In genomic region chr1:115632251-115633026, GRCh38 we compare ENCODE assay signal across 19 cellular contexts. TPM values are rescaled to one million over a fixed set of nuclear protein-coding genes. Genes with fewer than 3 reads are reported as not detected.
DNase-seq lines count a peak whose midpoint lies in the region; FAIRE-seq and TF ChIP-seq lines count a peak whose summit lies in the region.
"Had no signal": no experiment of that assay in that cellular context is flagged by ENCODE, and none has a peak within 500 bp of the region (broad histone marks: within the 10 kb centered on the region; RNA-seq: fewer than 3 reads in every experiment).

No MANE protein-coding gene starts in this region.

- CTCF ChIA-PET in H1 (lab: Charles Lee; ENCODE audit: partially characterized antibody) = interaction anchor here (0.7 to 1.8 kb wide), 5 partner anchors 8 to 349 kb away, joined by 3 to 5 read pairs (median 3); no protein-coding TSS in a partner anchor

- H3K79me2 ChIP-seq in H1 (ENCODE audit: control insufficient read depth in 1 of 2, insufficient read depth in 2 of 2, low read length in 2 of 2) = no peaks in the 10 kb centered on the region

- H4K91ac ChIP-seq in H1 (replicated peaks; ENCODE audit: insufficient read length, low read length) = no peak overlapping the region

- H3K27me3 ChIP-seq in H7 (ENCODE audit: control insufficient read depth, insufficient read depth, low read length) (no peaks in the 10 kb centered on the region), HUES64 (ENCODE audit: insufficient read depth, low read length) (no peaks in the 10 kb centered on the region), H1 (replicated peaks in 1 of 4; ENCODE audit: control insufficient read depth in 3 of 4, extremely low read depth in 1 of 4, insufficient read depth in 3 of 4, low read length in 3 of 4) (no peaks in the 10 kb centered on the region; a peak in 1 of 7 replicates), iPS-18a (ENCODE audit: control insufficient read depth, insufficient read depth, low read length) (no peaks in the 10 kb centered on the region), small intestine (ENCODE audit: control insufficient read depth in 2 of 2, insufficient read depth in 2 of 2, low read length in 2 of 2) (no peaks in the 10 kb centered on the region)
- H3K27me3 ChIP-seq: BLaER1 had no signal

- H3K4me3 ChIP-seq in H7 (ENCODE audit: insufficient read depth, low read depth, low read length) (no peak overlapping the region), HUES64 (ENCODE audit: low read length) (no peak overlapping the region), H1 (ENCODE audit: extremely low read depth in 1 of 4, insufficient read depth in 2 of 4, low read depth in 3 of 4, low read length in 4 of 4) (no peak overlapping the region; a peak in 1 of 8 replicates), iPS-18a (ENCODE audit: low read length) (no peak overlapping the region), small intestine (ENCODE audit: low read depth in 1 of 2, low read length in 2 of 2) (no peak overlapping the region)
- H3K4me3 ChIP-seq: BLaER1 had no signal

- H2AFZ ChIP-seq in H1 (ENCODE audit: low read length) = no peak overlapping the region

- no peak overlapping the region for H3K23ac ChIP-seq in H1 (ENCODE audit: insufficient read length)

- no peak overlapping the region for H4K8ac ChIP-seq in H1 (ENCODE audit: extremely low read depth, insufficient read depth, low read length)

- TF ChIP-seq RAD21 in H1 (IDR thresholded peaks at IDR 0.05 in 1 of 2, conservative IDR thresholded peaks at IDR 0.05 in 1 of 2; ENCODE audit: low read depth in 2 of 2, low read length in 2 of 2) = no peak

- H2BK120ac ChIP-seq in H1 (replicated peaks; ENCODE audit: low read depth, low read length) = peak overlapping the region; percentile 86

- peak overlapping the region; percentile 32; the same call in 1 of the 2 replicates for H2BK5ac ChIP-seq in H1 (ENCODE audit: low read depth, low read length)

- peak overlapping the region; percentile 42 for H3K4ac ChIP-seq in H1 (replicated peaks; ENCODE audit: insufficient read length, low read depth, low read length)

- H3K23me2 ChIP-seq in H1 (ENCODE audit: low read depth, low read length) = no peaks in the 10 kb centered on the region

- no peak for TF ChIP-seq POLR2A in H1 (IDR thresholded peaks at IDR 0.05; ENCODE audit: control extremely low read depth in 1 of 2, low read depth in 2 of 2, low read length in 2 of 2)

- no peak overlapping the region for H4K5ac ChIP-seq in H1 (ENCODE audit: insufficient read length, low read depth, low read length)

- H3K27ac ChIP-seq in HUES64 (ENCODE audit: low read depth, low read length) (peak overlapping the region; percentile 74), H1 (ENCODE audit: low read depth, low read length) (peak overlapping the region; percentile 67), iPS-18a (ENCODE audit: low read length) (peak overlapping the region; percentile 84), small intestine (ENCODE audit: low read depth in 1 of 2, low read length in 1 of 2) (no peak overlapping the region)
- H3K27ac ChIP-seq: BLaER1 had no signal

- H3K36me3 ChIP-seq in H7 (replicated peaks; ENCODE audit: control insufficient read depth, insufficient read depth, low read length) (no peaks in the 10 kb centered on the region), HUES64 (ENCODE audit: insufficient read depth, low read length) (no peaks in the 10 kb centered on the region), H1 (ENCODE audit: control insufficient read depth in 2 of 4, insufficient read depth in 4 of 4, low read length in 3 of 4) (no peaks in the 10 kb centered on the region), iPS-18a (ENCODE audit: control insufficient read depth, low read depth, low read length) (no peaks in the 10 kb centered on the region), small intestine (ENCODE audit: control insufficient read depth in 2 of 2, insufficient read depth in 2 of 2, low read length in 2 of 2) (no peaks in the 10 kb centered on the region)
- H3K36me3 ChIP-seq: BLaER1 had no signal

- H3K79me1 ChIP-seq in H1 (ENCODE audit: low read depth, low read length) = no peaks in the 10 kb centered on the region

- peak; percentile 56 for DNase-seq in H7
- DNase-seq in H1 (ENCODE audit: low read depth in 1 of 2, low spot score in 2 of 2) = no peak
- DNase-seq in NCI-H2171 treated with DMSO at 0.1 percent for 48 hours (lab: John Stamatoyannopoulos, UW) = no peak
- no peak for DNase-seq in small intestine
- DNase-seq in amygdala (lab: John Stamatoyannopoulos, UW) = no peak
- no peak for DNase-seq in NCI-H146 treated with DMSO at 0.1 percent for 48 hours (lab: John Stamatoyannopoulos, UW; ENCODE audit: unreplicated experiment)
- DNase-seq: 8988T; CD4-positive, alpha-beta memory T cell; DMS153; DMS79; GDM1; GOT3; HCEC 1CT had no signal

- no peak for TF ChIP-seq CTCF in H1 (IDR thresholded peaks at IDR 0.05; ENCODE audit: control extremely low read depth in 1 of 3, insufficient read depth in 1 of 3, low read depth in 1 of 3, low read length in 3 of 3)

- H3K18ac ChIP-seq in H1 (ENCODE audit: extremely low read depth, low read length) = peak overlapping the region; percentile 43; the same call in 1 of the 2 replicates

- H3K56ac ChIP-seq in H1 (replicated peaks; ENCODE audit: insufficient read length, low read depth, low read length) = no peak overlapping the region

- H2AK5ac ChIP-seq in H1 (ENCODE audit: low read depth, low read length) = no peak overlapping the region

- H2BK12ac ChIP-seq in H1 (ENCODE audit: low read depth, low read length) = peak overlapping the region; percentile 12; the same call in 1 of the 2 replicates

- 71% methylated on average over 3 of the region's 4 CpGs for WGBS in HUES64
- 83% methylated on average over 4 of the region's 4 CpGs; no CpG with 5 or more reads in 1 of the 2 experiments for WGBS in H1 (ENCODE audit: extremely low coverage in 1 of 2, insufficient coverage in 1 of 2, insufficient read length in 1 of 2, insufficient replicate concordance in 2 of 2, low coverage in 1 of 2, low lambda C conversion rate in 2 of 2, missing lambda C conversion rate in 1 of 2), 2 experiments
- WGBS in small intestine, 3 donors = 75 to 88% (median 84%) methylated on average over 4 of the region's 4 CpGs

- H3K9me3 ChIP-seq in HUES64 (ENCODE audit: insufficient read depth, low read depth, low read length) (no peaks in the 10 kb centered on the region), H1 (ENCODE audit: insufficient read depth in 2 of 2, low read depth in 1 of 2, low read length in 1 of 2) (0 out of 4 replicates have a peak, but pooled peaks cover 0 to 3% of the 10 kb centered on the region in 2 experiments), iPS-18a (ENCODE audit: control insufficient read depth, low read depth, low read length) (no peaks in the 10 kb centered on the region), small intestine (ENCODE audit: control insufficient read depth, low read depth) (no peaks in the 10 kb centered on the region)
- H3K9me3 ChIP-seq: BLaER1 had no signal

- peak overlapping the region; percentile 52 for H2BK20ac ChIP-seq in H1 (ENCODE audit: low read length)

- no peak overlapping the region for H2BK15ac ChIP-seq in H1 (ENCODE audit: low read length)

- peaks cover 25% of the 10 kb centered on the region for H3K4me1 ChIP-seq in HUES64 (ENCODE audit: insufficient read depth, low read length)
- peaks cover 4 to 11% (median 6%) of the 10 kb centered on the region in 4 experiments; a peak in 5 of 7 replicates for H3K4me1 ChIP-seq in H1 (replicated peaks in 1 of 4; ENCODE audit: control insufficient read depth in 3 of 4, insufficient read depth in 4 of 4, low read length in 3 of 4)
- peaks cover 30% of the 10 kb centered on the region for H3K4me1 ChIP-seq in iPS-18a (ENCODE audit: control insufficient read depth, low read depth, low read length)
- no peaks in the 10 kb centered on the region for H3K4me1 ChIP-seq in small intestine (ENCODE audit: control insufficient read depth in 2 of 2, insufficient read depth in 1 of 2, low read depth in 1 of 2, low read length in 1 of 2)
- H3K4me1 ChIP-seq: BLaER1 had no signal

- H4K20me1 ChIP-seq in H1 (replicated peaks in 1 of 2; ENCODE audit: control insufficient read depth in 1 of 2, insufficient read depth in 2 of 2, low read length in 2 of 2) = no peaks in the 10 kb centered on the region
- H4K20me1 ChIP-seq: BLaER1 had no signal

- H3K9ac ChIP-seq in HUES64 (ENCODE audit: low read depth, low read length) (no peak overlapping the region), H1 (replicated peaks in 1 of 4; ENCODE audit: extremely low read depth in 1 of 4, low read depth in 3 of 4, low read length in 3 of 4) (no peak overlapping the region; a peak in 1 of 7 replicates), iPS-18a (ENCODE audit: low read length) (peak overlapping the region; percentile 47)
- H3K9ac ChIP-seq: BLaER1 had no signal

- peak overlapping the region in 1 of 2 experiments; percentile 51; a peak in 1 of 4 replicates for H3K4me2 ChIP-seq in H1 (ENCODE audit: insufficient read depth in 1 of 2, low read depth in 2 of 2, low read length in 2 of 2)
- H3K4me2 ChIP-seq: BLaER1 had no signal

- POLR2A ChIA-PET in H1 (lab: Charles Lee; ENCODE audit: partially characterized antibody) = interaction anchor here (0.5 to 2.7 kb wide), 2 partner anchors 10 to 79 kb away, joined by 3 to 10 read pairs; partner anchors contain the start of gene VANGL1

- FAIRE-seq in H1 (lab: Jason Lieb, UNC) = peak; percentile 50
- no peak for FAIRE-seq in small intestine (lab: Jason Lieb, UNC)
- FAIRE-seq: GM12892, GM18507, HTR-8/SVneo had no signal

- no peak overlapping the region for H3K14ac ChIP-seq in H1 (ENCODE audit: insufficient read length)

- TF ChIP-seq EP300 in H1 (IDR thresholded peaks at IDR 0.05; ENCODE audit: borderline replicate concordance in 1 of 2, low read depth in 2 of 2, low read length in 2 of 2) = peak in 1 of 2 experiments; percentile 58; a peak in 1 of 3 replicates

TF ChIP-seq in H1, 55 proteins besides CTCF, POLR2A, EP300 and RAD21 (continues in another document):
- TF ChIP-seq TEAD4 (IDR thresholded peaks at IDR 0.05; ENCODE audit: low read depth, low read length) (no peak), ASH2L (IDR thresholded peaks at IDR 0.05; ENCODE audit: low read length) (no peak), RNF2 (IDR thresholded peaks at IDR 0.05; ENCODE audit: borderline replicate concordance, low read depth, low read length, missing control alignments, poor library complexity, severe bottlenecking) (no peak)

RNA-seq across cellular contexts. Expression of gene VANGL1, which starts 9.3 kb away (rescaled TPM):
- total RNA-seq in H7 (2014; rRNA removed; shearing (Covaris generic)) = 26.8 and 37.1 TPM in 2 replicates
- 15.7 TPM for polyA plus RNA-seq in HUES64 (2013, experiment 1 of 2)
- polyA plus RNA-seq in HUES64 (2013, experiment 2 of 2) = 15.8 TPM
- total RNA-seq in H1 (2021; fragmentation: NEBNext Ultra II Directional; extraction: Animal tissue kit (Norgen Biotek cat#: 25700)) = 13.4 and 14.6 TPM in 2 replicates
- polyA plus RNA-seq in H1 (2011; rRNA removed) (9.4 and 9.7 TPM in 2 replicates), small intestine (1 to 10 TPM in 2 of 3 donors, under 1 TPM in 1; 0.54 to 4.4 (median 1.1) TPM)
- polyA plus RNA-seq in H1 (2011; cell fraction: cytosol; rRNA removed) = 8.7 TPM
- 8.4 TPM for polyA plus RNA-seq in H1 (2011; cell fraction: nucleus; rRNA removed)
- 9.1 to 12.9 TPM (median 11.1 TPM) in 4 replicates for polyA plus RNA-seq in H1 (2012, experiment 1 of 2)
- polyA plus RNA-seq in H1 (2012, experiment 2 of 2) = 5.0 TPM
- 14.6 TPM for polyA plus RNA-seq in H1 (2013, experiment 1 of 2)
- 18.0 TPM for polyA plus RNA-seq in H1 (2013, experiment 2 of 2)
- polyA minus RNA-seq in H1 (2011; rRNA and poly(A)+ RNA removed) = 16.0 and 22.8 TPM in 2 replicates
- 14.3 TPM for polyA minus RNA-seq in H1 (2011; cell fraction: cytosol; rRNA and poly(A)+ RNA removed)
- 10.1 TPM for polyA minus RNA-seq in H1 (2011; cell fraction: nucleus; rRNA and poly(A)+ RNA removed)

Comparison
In these comparisons a context has a peak if more than half of its experiments do, and no peak if none do; other contexts are left out.
1. H3K27ac ChIP-seq: peak in HUES64 (single experiment), H1 (single experiment) and iPS-18a (single experiment); none in small intestine (0 of 2).